13 cellular contexts compared by ENCODE assay signal in the genomic region with DNA sequence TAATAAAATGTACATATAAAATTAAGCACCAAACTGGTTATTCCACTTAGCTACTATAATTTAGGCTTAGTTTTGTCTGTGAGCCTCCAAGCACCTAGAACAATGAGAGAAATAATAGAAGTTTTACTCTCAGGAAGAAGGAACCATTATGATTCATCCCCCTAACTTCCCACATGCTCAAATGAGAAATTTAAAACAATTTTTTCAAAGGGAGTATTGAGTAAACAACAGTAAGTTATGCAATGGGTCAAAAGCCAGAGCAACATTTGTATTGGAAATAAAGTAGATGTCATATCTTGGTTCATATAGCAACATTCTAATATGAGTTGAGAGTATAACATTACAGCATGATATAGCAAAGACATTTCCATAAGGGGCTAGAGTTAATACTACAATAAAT. TPM values are rescaled to one million over a fixed set of nuclear protein-coding genes. Genes with fewer than 3 reads are reported as not detected.
A peak's percentile ranks its signal among the peaks of the same experiment; 100 is the strongest.
DNase-seq lines count a peak whose midpoint lies in the region; ATAC-seq, FAIRE-seq and TF ChIP-seq lines count a peak whose summit lies in the region.
"Had no signal": no experiment of that assay in that cellular context is flagged by ENCODE, and none has a peak within 500 bp of the region (broad histone marks: within the 10 kb centered on the region; RNA-seq: fewer than 3 reads in every experiment).

No MANE protein-coding gene starts in this region.

- no peak overlapping the region for H2AFZ ChIP-seq in HepG2 (ENCODE audit: low read length)

- TF ChIP-seq CTCF in heart right ventricle (IDR thresholded peaks at IDR 0.05): no peak
- TF ChIP-seq CTCF in body of pancreas (IDR thresholded peaks at IDR 0.05): no peak
- no peak for TF ChIP-seq CTCF in HepG2 (CRISPR knock-in tag; IDR thresholded peaks at IDR 0.05)
- no peak for TF ChIP-seq CTCF in GM13977 (IDR thresholded peaks at IDR 0.05; ENCODE audit: extremely low read depth, insufficient read depth, missing control alignments)

- no peak for DNase-seq in heart right ventricle
- DNase-seq in left ventricle myocardium superior: no peak
- no peak for DNase-seq in body of pancreas
- no peak for DNase-seq in HepG2 (ENCODE audit: low spot score)
- no peak for DNase-seq in effector CD4-positive, alpha-beta T cell
- DNase-seq in GM13977 (ENCODE audit: low spot score): no peak
- DNase-seq in NCI-H2107 (lab: John Stamatoyannopoulos, UW): no peak
- DNase-seq: activated CD4-positive, alpha-beta T cell treated with anti-CD3 and anti-CD28 coated beads for 4 hours; activated naive CD8-positive, alpha-beta T cell treated with anti-CD3 and anti-CD28 coated beads, Interleukin-2, amount 10 ng/mL, durations not matched to agents 7 days and 5 days; MM.1S; naive thymus-derived CD8-positive, alpha-beta T cell; stimulated activated CD4-positive, alpha-beta T cell treated with anti-CD3 and anti-CD28 coated beads, Interleukin-4, amount 100 ng/mL, for 24 hours had no signal

- no peak overlapping the region for H3K9ac ChIP-seq in HepG2 (ENCODE audit: insufficient read depth, low read depth, low read length)

- TF ChIP-seq RAD21 in HepG2 (CRISPR knock-in tag; IDR thresholded peaks at IDR 0.05): no peak

- H3K27ac ChIP-seq in heart right ventricle (peak overlapping the region in 9 of 10 donors; percentile 2 to 82 (median 72)), body of pancreas (peak overlapping the region in 1 of 4 donors; percentile 20), HepG2 (ENCODE audit: extremely low read length, insufficient read depth, low read length) (no peak overlapping the region)

- no peaks in the 10 kb centered on the region for H3K79me2 ChIP-seq in HepG2 (ENCODE audit: insufficient read depth, low read length)

- POLR2A ChIA-PET in HepG2 (lab: Yijun Ruan, JAX): no interaction called here

- in situ Hi-C loops in HepG2 (cut with HindIII; ENCODE audit: extremely low pct_ligation_motif_present, low pct_unique_long_range_greater_than_20kb): no loop called here
- in situ Hi-C loops in GM13977 (cut with MboI; ENCODE audit: low pct_unique_long_range_greater_than_20kb, low sequenced_read_pairs, unreplicated experiment): no loop called here

- H3K36me3 ChIP-seq in heart right ventricle (peaks cover 0 to 17% (median 0%) of the 10 kb centered on the region in 9 donors), body of pancreas (replicated peaks in 1 of 2; ENCODE audit: insufficient read depth in 1 of 2, low read depth in 2 of 2) (no peaks in the 10 kb centered on the region), HepG2 (replicated peaks in 1 of 2; ENCODE audit: control insufficient read depth in 1 of 2, insufficient read depth in 2 of 2, low read length in 2 of 2) (no peaks in the 10 kb centered on the region)

- no peak for FAIRE-seq in HepG2 (lab: Jason Lieb, UNC)

- peaks cover 0 to 3% (median 0%) of the 10 kb centered on the region in 11 donors for H3K9me3 ChIP-seq in heart right ventricle
- no peaks in the 10 kb centered on the region for H3K9me3 ChIP-seq in body of pancreas
- no peaks in the 10 kb centered on the region for H3K9me3 ChIP-seq in HepG2 (ENCODE audit: low read length)

- H3K4me1 ChIP-seq in heart right ventricle (peaks cover 7 to 92% (median 78%) of the 10 kb centered on the region in 9 donors), body of pancreas (no peaks in the 10 kb centered on the region), HepG2 (ENCODE audit: insufficient read depth, low read length) (peaks cover 19% of the 10 kb centered on the region)

- no peaks in the 10 kb centered on the region for H3K27me3 ChIP-seq in heart right ventricle
- no peaks in the 10 kb centered on the region for H3K27me3 ChIP-seq in body of pancreas
- H3K27me3 ChIP-seq in HepG2 (ENCODE audit: control insufficient read depth in 1 of 2, insufficient read depth in 2 of 2, low read length in 2 of 2): no peaks in the 10 kb centered on the region

- TF ChIP-seq EP300 in HepG2 (IDR thresholded peaks at IDR 0.05; ENCODE audit: low read depth in 2 of 2, low read length in 2 of 2) (no peak), HepG2 (CRISPR knock-in tag; IDR thresholded peaks at IDR 0.05; ENCODE audit: borderline replicate concordance) (no peak)

- no TSS peak for BruUV-seq in HepG2 (replicated peaks; lab: Mats Ljungman, UMichigan)

- no peak overlapping the region for H3K4me3 ChIP-seq in heart right ventricle
- no peak overlapping the region for H3K4me3 ChIP-seq in body of pancreas
- no peak overlapping the region for H3K4me3 ChIP-seq in HepG2 (replicated peaks in 1 of 3; ENCODE audit: insufficient read depth in 1 of 3, low read depth in 2 of 3, low read length in 3 of 3)

- ATAC-seq in heart right ventricle (peak in 1 of 8 donors; percentile 26), left ventricle myocardium superior (no peak), body of pancreas (peak; percentile 27), HepG2 (no peak), HG02885 (IDR thresholded peaks at IDR 0.05; ENCODE audit: poor library complexity, unreplicated experiment) (no peak)
- ATAC-seq: naive thymus-derived CD8-positive, alpha-beta T cell had no signal

- intact Hi-C loops in heart right ventricle (cut with DNase I) (no loop called here), left ventricle myocardium superior (cut with micrococcal nuclease) (no loop called here), body of pancreas (cut with DNase I) (no loop called here), HepG2 (cut with micrococcal nuclease; ENCODE audit: unreplicated experiment) (no loop called here)

- TF ChIP-seq POLR2A in body of pancreas (IDR thresholded peaks at IDR 0.05) (no peak), HepG2 (IDR thresholded peaks at IDR 0.05; ENCODE audit: insufficient read depth in 1 of 2, low read depth in 2 of 2, low read length in 2 of 2) (no peak)

- H3K4me2 ChIP-seq in HepG2 (ENCODE audit: low read depth, low read length): no peak overlapping the region

- CTCF ChIA-PET in HepG2 (lab: Yijun Ruan, JAX; ENCODE audit: low intra/inter-chr PET ratio, low total read pairs): no interaction called here

- no peaks in the 10 kb centered on the region for H4K20me1 ChIP-seq in HepG2 (ENCODE audit: insufficient read depth, low read length)

TF ChIP-seq in HepG2, 621 proteins besides CTCF, POLR2A, EP300 and RAD21 (continues in another document):
- TF ChIP-seq NR2F6 (IDR thresholded peaks at IDR 0.05) (peak; percentile 39; the same call in 1 of the 2 replicates), NR2F6 (CRISPR knock-in tag; IDR thresholded peaks at IDR 0.05) (0 out of 2 replicates have a peak, but pooled peaks have one; percentile 25)
- TF ChIP-seq, protein P1, sequence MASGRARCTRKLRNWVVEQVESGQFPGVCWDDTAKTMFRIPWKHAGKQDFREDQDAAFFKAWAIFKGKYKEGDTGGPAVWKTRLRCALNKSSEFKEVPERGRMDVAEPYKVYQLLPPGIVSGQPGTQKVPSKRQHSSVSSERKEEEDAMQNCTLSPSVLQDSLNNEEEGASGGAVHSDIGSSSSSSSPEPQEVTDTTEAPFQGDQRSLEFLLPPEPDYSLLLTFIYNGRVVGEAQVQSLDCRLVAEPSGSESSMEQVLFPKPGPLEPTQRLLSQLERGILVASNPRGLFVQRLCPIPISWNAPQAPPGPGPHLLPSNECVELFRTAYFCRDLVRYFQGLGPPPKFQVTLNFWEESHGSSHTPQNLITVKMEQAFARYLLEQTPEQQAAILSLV (CRISPR knock-in tag; IDR thresholded peaks at IDR 0.05; ENCODE audit: borderline replicate concordance): no peak

RNA-seq across cellular contexts. Expression of a gene that starts 32.1 kb away (rescaled TPM):
- total RNA-seq in heart right ventricle (10 to 100 TPM; 16.3 to 56.5 (median 40.9) TPM), left ventricle myocardium superior (32.8 TPM), body of pancreas (1 to 10 TPM; 5.3 to 7.3 TPM), HepG2 (2016; rRNA removed; fragmentation: Illumina TruSeq; extraction: Trizol) (27.0 and 41.6 TPM in 2 replicates)
- polyA plus RNA-seq in heart right ventricle (1 to 10 TPM; 3.9 to 4.0 TPM), HepG2 (2011; rRNA removed) (8.1 and 11.5 TPM in 2 replicates)
- 19.1 and 22.1 TPM in 2 replicates for total RNA-seq in HepG2 (2016; cell fraction: cytosol; rRNA removed; fragmentation: Illumina TruSeq; extraction: Trizol; ENCODE audit: low read depth)
- total RNA-seq in HepG2 (2016; cell fraction: insoluble cytoplasmic fraction; rRNA removed; fragmentation: Illumina TruSeq; extraction: Trizol): 26.8 and 37.9 TPM in 2 replicates
- total RNA-seq in HepG2 (2016; cell fraction: membrane; rRNA removed; fragmentation: Illumina TruSeq; extraction: Trizol): 42.6 and 47.7 TPM in 2 replicates
- 34.0 and 36.3 TPM in 2 replicates for total RNA-seq in HepG2 (2016; cell fraction: nucleus; rRNA removed; fragmentation: Illumina TruSeq; extraction: Trizol)
- polyA plus RNA-seq in HepG2 (2011; cell fraction: cytosol; rRNA removed): 5.7 and 8.0 TPM in 2 replicates
- polyA plus RNA-seq in HepG2 (2011; cell fraction: nucleus; rRNA removed): 4.5 and 5.1 TPM in 2 replicates
- 8.0 and 9.2 TPM in 2 replicates for polyA plus RNA-seq in HepG2 (2012)
- polyA plus RNA-seq in HepG2 (2016; cell fraction: cytosol; fragmentation: Illumina TruSeq; extraction: Trizol; ENCODE audit: low read depth): 13.3 and 13.8 TPM in 2 replicates
- 25.0 and 25.2 TPM in 2 replicates for polyA plus RNA-seq in HepG2 (2016; cell fraction: insoluble cytoplasmic fraction; fragmentation: Illumina TruSeq; extraction: Trizol; ENCODE audit: low read depth)
- polyA plus RNA-seq in HepG2 (2016; cell fraction: membrane; fragmentation: Illumina TruSeq; extraction: Trizol; ENCODE audit: low read depth): 25.4 and 27.2 TPM in 2 replicates
- 12.7 and 13.4 TPM in 2 replicates for polyA plus RNA-seq in HepG2 (2016; cell fraction: nucleus; fragmentation: Illumina TruSeq; extraction: Trizol; ENCODE audit: insufficient read depth, low read depth)
- polyA minus RNA-seq in HepG2 (2011; rRNA and poly(A)+ RNA removed; ENCODE audit: low replicate concordance): 2.6 and 9.2 TPM in 2 replicates
- polyA minus RNA-seq in HepG2 (2011; cell fraction: cytosol; rRNA and poly(A)+ RNA removed): 6.2 and 8.8 TPM in 2 replicates
- 22.3 and 31.6 TPM in 2 replicates for polyA minus RNA-seq in HepG2 (2011; cell fraction: nucleus; rRNA and poly(A)+ RNA removed)
- total RNA-seq: activated naive CD8-positive, alpha-beta T cell treated with anti-CD3 and anti-CD28 coated beads, Interleukin-2, amount 10 ng/mL, durations not matched to agents 7 days and 5 days; naive thymus-derived CD8-positive, alpha-beta T cell had no signal
- polyA plus RNA-seq: naive thymus-derived CD8-positive, alpha-beta T cell had no signal
